Comparison of ENCODE assay signal across 7 cellular contexts in genomic region chr17:9021985-9022552, GRCh38. TPM values are rescaled to one million over a fixed set of nuclear protein-coding genes. Genes with fewer than 3 reads are reported as not detected.
DNase-seq lines count a peak whose midpoint lies in the region; ATAC-seq and TF ChIP-seq lines count a peak whose summit lies in the region.

No MANE protein-coding gene starts in this region.

- peak overlapping the region; percentile 85 to 99 (median 90) for H3K4me3 Mint-ChIP-seq in naive thymus-derived CD4-positive, alpha-beta T cell

- peak; percentile 14 for ATAC-seq in GM21447 (IDR thresholded peaks at IDR 0.05; ENCODE audit: unreplicated experiment)
- no peak for ATAC-seq in naive thymus-derived CD4-positive, alpha-beta T cell
- ATAC-seq in HG03280 (IDR thresholded peaks at IDR 0.05; ENCODE audit: unreplicated experiment): no peak

- POLR2A ChIA-PET in naive thymus-derived CD4-positive, alpha-beta T cell (lab: Charles Lee): no interaction called here

- no peaks in the 10 kb centered on the region for H3K36me3 ChIP-seq in SK-N-MC (ENCODE audit: insufficient read depth, low read length)
- no peaks in the 10 kb centered on the region for H3K36me3 ChIP-seq in naive thymus-derived CD4-positive, alpha-beta T cell (ENCODE audit: control insufficient read depth in 2 of 3, insufficient read depth in 3 of 3, low read length in 3 of 3)

- no peaks in the 10 kb centered on the region for H3K9me3 ChIP-seq in SK-N-MC (ENCODE audit: low read depth, low read length)
- no peaks in the 10 kb centered on the region for H3K9me3 ChIP-seq in naive thymus-derived CD4-positive, alpha-beta T cell (ENCODE audit: control insufficient read depth in 2 of 3, low read length in 3 of 3)

- peak overlapping the region; percentile 69 for H3K9ac ChIP-seq in SK-N-MC (ENCODE audit: insufficient read length)

- H3K27ac ChIP-seq in SK-N-MC: no peak overlapping the region
- H3K27ac ChIP-seq in naive thymus-derived CD4-positive, alpha-beta T cell (ENCODE audit: low read depth, low read length): no peak overlapping the region

- intact Hi-C loops in naive thymus-derived CD4-positive, alpha-beta T cell (cut with micrococcal nuclease): loop anchor here in 1 of 2 donors (1.0 kb wide), 1 partner anchor 19 kb away; no protein-coding TSS in a partner anchor

- TF ChIP-seq CTCF in epithelial cell of esophagus (IDR thresholded peaks at IDR 0.05; ENCODE audit: insufficient read depth, low read depth, low read length, missing control alignments): no peak

- peaks cover 0 to 5% (median 0%) of the 10 kb centered on the region in 11 donors for H3K9me3 Mint-ChIP-seq in naive thymus-derived CD4-positive, alpha-beta T cell

- CTCF ChIA-PET in naive thymus-derived CD4-positive, alpha-beta T cell (lab: Charles Lee): no interaction called here

- no peak overlapping the region for H3K27ac Mint-ChIP-seq in naive thymus-derived CD4-positive, alpha-beta T cell

- peak overlapping the region; percentile 89 for H3K4me3 ChIP-seq in SK-N-MC
- H3K4me3 ChIP-seq in epithelial cell of esophagus (ENCODE audit: low read length): peak overlapping the region; percentile 39
- peak overlapping the region; percentile 36 for H3K4me3 ChIP-seq in naive thymus-derived CD4-positive, alpha-beta T cell (ENCODE audit: low read length)

- peaks cover 14 to 15% of the 10 kb centered on the region in 2 donors for H3K27me3 ChIP-seq in naive thymus-derived CD4-positive, alpha-beta T cell (ENCODE audit: control insufficient read depth in 2 of 2, insufficient read depth in 2 of 2, low read length in 2 of 2)

- H3K36me3 Mint-ChIP-seq in naive thymus-derived CD4-positive, alpha-beta T cell: peaks cover 0 to 1% (median 0%) of the 10 kb centered on the region in 5 donors

- DNase-seq in SK-N-MC (ENCODE audit: low read depth, low spot score) (no peak), epithelial cell of esophagus (ENCODE audit: low read depth) (peak; percentile 36), HT-29 (ENCODE audit: low spot score) (no peak), globus pallidus (ENCODE audit: low spot score) (no peak)
- DNase-seq in naive thymus-derived CD4-positive, alpha-beta T cell: peak in 3 of 9 donors; percentile 4 to 44 (median 8)

- H3K27me3 Mint-ChIP-seq in naive thymus-derived CD4-positive, alpha-beta T cell: peaks cover 46 to 59% (median 55%) of the 10 kb centered on the region in 5 donors

- peaks cover 4 to 28% (median 11%) of the 10 kb centered on the region in 7 donors for H3K4me1 Mint-ChIP-seq in naive thymus-derived CD4-positive, alpha-beta T cell

- H3K4me1 ChIP-seq in naive thymus-derived CD4-positive, alpha-beta T cell (ENCODE audit: control insufficient read depth in 2 of 2, insufficient read depth in 2 of 2, low read length in 2 of 2): peaks cover 6 to 16% of the 10 kb centered on the region in 2 donors

RNA-seq across cellular contexts. Expression of gene NTN1, which starts 0.8 kb away (rescaled TPM):
- under 1 TPM in 3 of 5 experiments, not detected in 2; 0.07 to 0.12 (median 0.11) TPM for total RNA-seq in naive thymus-derived CD4-positive, alpha-beta T cell
- not detected for polyA plus RNA-seq in naive thymus-derived CD4-positive, alpha-beta T cell
- total RNA-seq in HT-29 (2014; rRNA removed; shearing (Covaris generic)): 0.03 and 0.10 TPM in 2 replicates

RNA-seq across cellular contexts. Expression of gene PIK3R5, which starts 56.6 kb away (rescaled TPM):
- total RNA-seq in naive thymus-derived CD4-positive, alpha-beta T cell: 100 to 1,000 TPM in 2 of 5 experiments, 10 to 100 TPM in 3; 73.5 to 231 (median 77.6) TPM
- polyA plus RNA-seq in naive thymus-derived CD4-positive, alpha-beta T cell: 10 to 100 TPM; 18.0 to 47.6 TPM
- total RNA-seq in HT-29 (2014; rRNA removed; shearing (Covaris generic)): not detected in 2 replicates

Comparison
In these comparisons a context has a peak if more than half of its experiments do, and no peak if none do; other contexts are left out.
1. H3K4me3 ChIP-seq: peak in every context shown above with its lines; median percentile 89 in SK-N-MC; 39 in epithelial cell of esophagus; 36 in naive thymus-derived CD4-positive, alpha-beta T cell.
2. RNA of gene PIK3R5, which starts 56.6 kb away (total RNA-seq): 73.5 to 231 TPM in naive thymus-derived CD4-positive, alpha-beta T cell; not detected in HT-29; every median in the first group is over 10 times any median in the second.